4 cellular contexts compared by ENCODE assay signal in the genomic region with DNA sequence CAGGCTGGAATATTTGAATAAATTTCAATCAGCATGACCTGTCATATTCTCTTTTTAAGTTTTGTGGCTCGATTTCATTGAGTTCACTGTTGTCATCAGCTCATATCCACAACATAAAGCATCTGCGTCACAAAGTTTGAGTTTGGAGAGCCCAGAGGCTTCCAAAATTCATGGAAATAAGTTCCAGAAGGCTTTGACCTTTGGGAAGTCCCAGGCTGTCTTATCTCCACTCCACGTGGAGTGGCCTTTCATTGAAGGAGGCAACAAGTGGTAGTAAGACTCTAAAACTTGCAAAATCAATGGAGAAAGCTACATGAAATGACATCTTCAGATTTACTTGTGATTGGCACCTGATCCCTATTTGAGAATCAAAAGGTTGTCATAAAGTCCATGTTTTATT. TPM values are rescaled to one million over a fixed set of nuclear protein-coding genes. Genes with fewer than 3 reads are reported as not detected.
"Had no signal": no experiment of that assay in that cellular context is flagged by ENCODE, and none has a peak within 500 bp of the region (broad histone marks: within the 10 kb centered on the region; RNA-seq: fewer than 3 reads in every experiment).

No MANE protein-coding gene starts in this region.

- DNase-seq: GDM1, GF-D8 had no signal

- ATAC-seq: GM12878 had no signal

- H3K4me3 ChIP-seq: GM12878 had no signal

RNA-seq across cellular contexts. Expression of gene UNC5C, which starts 54.1 kb away (rescaled TPM):
- total RNA-seq: G401 had no signal
